In genomic region chr10:104337527-104337984, GRCh38 we compare ENCODE assay signal across 8 cellular contexts. TPM values are rescaled to one million over a fixed set of nuclear protein-coding genes. Genes with fewer than 3 reads are reported as not detected.
DNase-seq lines count a peak whose midpoint lies in the region; ATAC-seq and TF ChIP-seq lines count a peak whose summit lies in the region.

No MANE protein-coding gene starts in this region.

- H3K36me3 ChIP-seq in HAP-1 (replicated peaks) (no peaks in the 10 kb centered on the region), adrenal gland (replicated peaks in 1 of 2) (no peaks in the 10 kb centered on the region)

- TF ChIP-seq POLR2A in GM18505 (IDR thresholded peaks at IDR 0.05; ENCODE audit: borderline replicate concordance, extremely low read depth, insufficient read depth, insufficient read length) (no peak), adrenal gland (IDR thresholded peaks at IDR 0.05) (peak in 1 of 2 donors; percentile 5)

- H3K4me3 ChIP-seq in HAP-1 (peak overlapping the region; percentile 76), adrenal gland (peak overlapping the region; percentile 78 to 99 (median 96)), iPS-18c (ENCODE audit: insufficient read depth, low read depth, low read length) (peak overlapping the region; percentile 82)

- H3K9me3 Mint-ChIP-seq in stimulated activated effector memory CD8-positive, alpha-beta T cell treated with anti-CD3 and anti-CD28 coated beads, Interleukin-12 subunit alpha, Interleukin-12 subunit beta, amount 100 ng/mL, for 72 hours, result no peaks in the 10 kb centered on the region

- ATAC-seq in GM18505 (IDR thresholded peaks at IDR 0.05; ENCODE audit: unreplicated experiment), result peak; percentile 40
- peak; percentile 56 for ATAC-seq in stimulated activated effector memory CD8-positive, alpha-beta T cell treated with anti-CD3 and anti-CD28 coated beads, Interleukin-12 subunit alpha, Interleukin-12 subunit beta, amount 100 ng/mL, for 72 hours

- H3K27ac ChIP-seq in adrenal gland, result peak overlapping the region; percentile 85 to 99 (median 98)

- H3K4me1 Mint-ChIP-seq in stimulated activated effector memory CD8-positive, alpha-beta T cell treated with anti-CD3 and anti-CD28 coated beads, Interleukin-12 subunit alpha, Interleukin-12 subunit beta, amount 100 ng/mL, for 72 hours, result peaks cover 52% of the 10 kb centered on the region

- in situ Hi-C loops in HAP-1 (cut with MboI; ENCODE audit: low sequenced_read_pairs), result no loop called here

- DNase-seq in HAP-1 (ENCODE audit: low spot score in 2 of 2), result peak in 1 of 2 experiments; percentile 27
- DNase-seq in M059J (ENCODE audit: low read depth), result peak; percentile 50
- peak in 4 of 7 donors; percentile 29 to 73 (median 46) for DNase-seq in adrenal gland
- DNase-seq in stimulated activated effector memory CD8-positive, alpha-beta T cell treated with anti-CD3 and anti-CD28 coated beads, Interleukin-12 subunit alpha, Interleukin-12 subunit beta, amount 100 ng/mL, for 72 hours (ENCODE audit: low spot score in 2 of 2), result peak in 1 of 2 donors; percentile 61
- no peak for DNase-seq in stimulated activated naive CD4-positive, alpha-beta T cell (lab: John Stamatoyannopoulos, UW)
- no peak for DNase-seq in NCI-H774 (lab: John Stamatoyannopoulos, UW)

- no peak for TF ChIP-seq CTCF in adrenal gland (IDR thresholded peaks at IDR 0.05)

- intact Hi-C loops in adrenal gland (cut with DNase I), result no loop called here

- no peaks in the 10 kb centered on the region for H3K9me3 ChIP-seq in HAP-1
- H3K9me3 ChIP-seq in adrenal gland (replicated peaks in 1 of 3), result no peaks in the 10 kb centered on the region
- no peaks in the 10 kb centered on the region for H3K9me3 ChIP-seq in iPS-18c (ENCODE audit: control insufficient read depth, insufficient read depth, low read length)

- H3K27me3 ChIP-seq in HAP-1 (ENCODE audit: low read depth), result no peaks in the 10 kb centered on the region; the same call in 1 of the 2 replicates
- no peaks in the 10 kb centered on the region for H3K27me3 ChIP-seq in adrenal gland

- peak overlapping the region; percentile 93 for H3K4me3 Mint-ChIP-seq in stimulated activated effector memory CD8-positive, alpha-beta T cell treated with anti-CD3 and anti-CD28 coated beads, Interleukin-12 subunit alpha, Interleukin-12 subunit beta, amount 100 ng/mL, for 72 hours

- peak overlapping the region; percentile 99 for H3K27ac Mint-ChIP-seq in stimulated activated effector memory CD8-positive, alpha-beta T cell treated with anti-CD3 and anti-CD28 coated beads, Interleukin-12 subunit alpha, Interleukin-12 subunit beta, amount 100 ng/mL, for 72 hours

- WGBS in adrenal gland, 4 donors, result 2 to 5% (median 3%) methylated on average over 16 to 22 of the region's 22 CpGs

- peaks cover 9% of the 10 kb centered on the region; the same call in 1 of the 2 replicates for H3K4me1 ChIP-seq in HAP-1
- peaks cover 13 to 36% of the 10 kb centered on the region in 2 donors for H3K4me1 ChIP-seq in adrenal gland (replicated peaks in 1 of 2)

- H3K36me3 Mint-ChIP-seq in stimulated activated effector memory CD8-positive, alpha-beta T cell treated with anti-CD3 and anti-CD28 coated beads, Interleukin-12 subunit alpha, Interleukin-12 subunit beta, amount 100 ng/mL, for 72 hours, result peaks cover 42% of the 10 kb centered on the region

RNA-seq across cellular contexts. Expression of gene ITPRIP, which starts 0.7 kb away (rescaled TPM):
- total RNA-seq in M059J (2014; rRNA removed; shearing (Covaris generic)), result 6.0 and 9.7 TPM in 2 replicates
- total RNA-seq in adrenal gland, result 10 to 100 TPM; 18.3 to 27.0 (median 21.9) TPM
- polyA plus RNA-seq in adrenal gland, result 10 to 100 TPM; 11.4 to 13.1 (median 12.1) TPM

RNA-seq across cellular contexts. Expression of gene CFAP58, which starts 16.1 kb away (rescaled TPM):
- 1.0 and 2.9 TPM in 2 replicates for total RNA-seq in M059J (2014; rRNA removed; shearing (Covaris generic))
- total RNA-seq in adrenal gland, result 1 to 10 TPM in 2 of 8 donors, under 1 TPM in 6; 0.11 to 2.9 (median 0.67) TPM
- 1 to 10 TPM in 2 of 3 donors, under 1 TPM in 1; 0.42 to 1.3 (median 1.1) TPM for polyA plus RNA-seq in adrenal gland

Comparison
In these comparisons a context has a peak if more than half of its experiments do, and no peak if none do; other contexts are left out.
1. DNase-seq: peak in M059J (single experiment) and adrenal gland (4 of 7); none in stimulated activated naive CD4-positive, alpha-beta T cell (0 of 6) and NCI-H774 (single experiment).
2. Peak in every context shown above with its lines, with median percentiles within 50 percentile points of each other: H3K4me3 ChIP-seq.